20 cellular contexts compared by ENCODE assay signal in the genomic region with DNA sequence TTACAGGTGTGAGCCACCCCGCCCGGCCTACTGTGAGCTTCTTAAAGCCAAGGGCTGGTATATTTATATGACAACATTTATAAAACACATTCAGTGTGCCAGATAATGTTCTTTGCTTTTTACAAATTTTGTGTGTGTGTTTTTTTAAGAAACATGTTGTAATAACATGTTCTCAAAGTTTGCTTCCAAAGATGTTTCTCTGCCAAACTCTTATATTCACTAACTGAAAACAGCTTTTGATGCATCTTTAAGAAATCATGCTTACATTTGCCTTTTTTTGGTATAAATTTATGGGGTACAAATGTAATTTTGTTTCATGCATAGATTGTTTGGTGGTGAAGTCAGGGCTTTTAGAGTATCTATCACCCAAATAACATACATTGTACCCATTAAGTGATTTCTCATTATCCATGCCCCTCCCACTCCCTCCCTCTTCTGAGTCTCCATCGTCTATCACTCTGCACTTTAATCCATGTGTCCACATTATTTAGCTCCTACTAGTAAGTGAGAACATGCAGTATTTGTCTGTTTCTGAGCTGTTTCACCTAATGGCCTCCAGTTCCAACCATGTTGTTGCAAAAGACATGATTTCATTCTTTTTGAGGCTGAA. TPM values are rescaled to one million over a fixed set of nuclear protein-coding genes. Genes with fewer than 3 reads are reported as not detected.
DNase-seq lines count a peak whose midpoint lies in the region; ATAC-seq lines count a peak whose summit lies in the region.
"Had no signal": no experiment of that assay in that cellular context is flagged by ENCODE, and none has a peak within 500 bp of the region (broad histone marks: within the 10 kb centered on the region; RNA-seq: fewer than 3 reads in every experiment).

No MANE protein-coding gene starts in this region.

- no peaks in the 10 kb centered on the region for H3K36me3 ChIP-seq in H7 (replicated peaks; ENCODE audit: control insufficient read depth, insufficient read depth, low read length)

- no peaks in the 10 kb centered on the region for H3K27me3 ChIP-seq in H7 (ENCODE audit: control insufficient read depth, insufficient read depth, low read length)

- ATAC-seq in GM18502 (IDR thresholded peaks at IDR 0.05; ENCODE audit: poor library complexity, unreplicated experiment) (peak; percentile 29), GM21381 (IDR thresholded peaks at IDR 0.05; ENCODE audit: unreplicated experiment) (peak; percentile 11), HG03442 (IDR thresholded peaks at IDR 0.05; ENCODE audit: unreplicated experiment) (peak; percentile 9), HG02884 (IDR thresholded peaks at IDR 0.05; ENCODE audit: unreplicated experiment) (no peak), HG03460 (IDR thresholded peaks at IDR 0.05; ENCODE audit: unreplicated experiment) (no peak)
- ATAC-seq: Panc1, Right ventricle myocardium inferior had no signal

- H3K4me3 ChIP-seq in H7 (ENCODE audit: insufficient read depth, low read depth, low read length) = no peak overlapping the region

- peak; percentile 72 for DNase-seq in fibroblast of peridontal ligament (ENCODE audit: extremely low read depth)
- DNase-seq in H7 = no peak
- DNase-seq in NCI-H1694 (lab: John Stamatoyannopoulos, UW) = no peak
- DNase-seq: DMS53, IMR-90, Kasumi-1, NCI-H1930, NCI-H2171, NCI-H446 treated with DMSO at 0.1 percent for 48 hours, NCI-H82, SK-N-SH had no signal

RNA-seq across cellular contexts. Expression of a gene that starts 30.8 kb away (rescaled TPM):
- total RNA-seq in H7 (2014; rRNA removed; shearing (Covaris generic)) = 1.3 and 4.5 TPM in 2 replicates
- total RNA-seq: A172, HT-29, IMR-90, Right ventricle myocardium inferior had no signal

Comparison
In these comparisons a context has a peak if more than half of its experiments do, and no peak if none do; other contexts are left out.
1. ATAC-seq: peak in GM18502 (single experiment), GM21381 (single experiment) and HG03442 (single experiment); none in HG02884 (single experiment) and HG03460 (single experiment).